Comparison of ENCODE assay signal across 8 cellular contexts in genomic region chr1:227357229-227358078, GRCh38. TPM values are rescaled to one million over a fixed set of nuclear protein-coding genes. Genes with fewer than 3 reads are reported as not detected.
DNase-seq lines count a peak whose midpoint lies in the region; ATAC-seq and TF ChIP-seq lines count a peak whose summit lies in the region.

No MANE protein-coding gene starts in this region.

- H3K4me1 ChIP-seq in iPS-18a (ENCODE audit: control insufficient read depth, low read depth, low read length) = peaks cover 27% of the 10 kb centered on the region
- no peaks in the 10 kb centered on the region for H3K4me1 ChIP-seq in CD4-positive, alpha-beta memory T cell (ENCODE audit: insufficient read depth, low read length)

- H3K27ac Mint-ChIP-seq in HFFc6 = peak overlapping the region; percentile 76
- H3K27ac Mint-ChIP-seq in activated naive CD8-positive, alpha-beta T cell treated with anti-CD3 and anti-CD28 coated beads, Interleukin-2, amount 50 U/mL, for 24 hours = no peak overlapping the region
- H3K27ac Mint-ChIP-seq in CD4-positive, alpha-beta memory T cell = no peak overlapping the region

- H3K27me3 ChIP-seq in iPS-18a (ENCODE audit: control insufficient read depth, insufficient read depth, low read length) = no peaks in the 10 kb centered on the region
- H3K27me3 ChIP-seq in CD4-positive, alpha-beta memory T cell (ENCODE audit: insufficient read depth, low read length) = no peaks in the 10 kb centered on the region

- TF ChIP-seq CTCF in HFFc6 (IDR thresholded peaks at IDR 0.05) = no peak

- peaks cover 2% of the 10 kb centered on the region for H3K27me3 Mint-ChIP-seq in HFFc6 (ENCODE audit: insufficient read depth)
- H3K27me3 Mint-ChIP-seq in activated naive CD8-positive, alpha-beta T cell treated with anti-CD3 and anti-CD28 coated beads, Interleukin-2, amount 50 U/mL, for 24 hours = peaks cover 14% of the 10 kb centered on the region
- peaks cover 9 to 12% of the 10 kb centered on the region in 2 donors for H3K27me3 Mint-ChIP-seq in CD4-positive, alpha-beta memory T cell

- peaks cover 35% of the 10 kb centered on the region for H3K4me1 Mint-ChIP-seq in HFFc6 (ENCODE audit: low read depth)
- no peaks in the 10 kb centered on the region for H3K4me1 Mint-ChIP-seq in activated naive CD8-positive, alpha-beta T cell treated with anti-CD3 and anti-CD28 coated beads, Interleukin-2, amount 50 U/mL, for 24 hours
- no peaks in the 10 kb centered on the region for H3K4me1 Mint-ChIP-seq in CD4-positive, alpha-beta memory T cell

- H3K4me3 ChIP-seq in iPS-18a (ENCODE audit: low read length) = peak overlapping the region; percentile 26
- H3K4me3 ChIP-seq in CD4-positive, alpha-beta memory T cell (ENCODE audit: low read length in 2 of 2) = no peak overlapping the region

- peak overlapping the region; percentile 58 for H3K27ac ChIP-seq in iPS-18a (ENCODE audit: low read length)
- no peak overlapping the region for H3K27ac ChIP-seq in CD4-positive, alpha-beta memory T cell (ENCODE audit: low read depth, low read length)

- H3K9ac ChIP-seq in iPS-18a (ENCODE audit: low read length) = peak overlapping the region; percentile 30

- peak overlapping the region; percentile 25 for H3K4me3 Mint-ChIP-seq in HFFc6
- H3K4me3 Mint-ChIP-seq in activated naive CD8-positive, alpha-beta T cell treated with anti-CD3 and anti-CD28 coated beads, Interleukin-2, amount 50 U/mL, for 24 hours = no peak overlapping the region
- no peak overlapping the region for H3K4me3 Mint-ChIP-seq in CD4-positive, alpha-beta memory T cell

- POLR2A ChIA-PET in CD4-positive, alpha-beta memory T cell (lab: Charles Lee; ENCODE audit: partially characterized antibody) = no interaction called here

- CTCF ChIA-PET in CD4-positive, alpha-beta memory T cell (lab: Charles Lee; ENCODE audit: partially characterized antibody) = no interaction called here

- intact Hi-C loops in CD4-positive, alpha-beta memory T cell (cut with micrococcal nuclease) = no loop called here

- no peak for ATAC-seq in activated naive CD8-positive, alpha-beta T cell treated with anti-CD3 and anti-CD28 coated beads, Interleukin-2, amount 50 U/mL, for 24 hours
- ATAC-seq in GM18511 (IDR thresholded peaks at IDR 0.05; ENCODE audit: unreplicated experiment) = no peak

- H3K9me3 ChIP-seq in iPS-18a (ENCODE audit: control insufficient read depth, low read depth, low read length) = no peaks in the 10 kb centered on the region
- no peaks in the 10 kb centered on the region for H3K9me3 ChIP-seq in CD4-positive, alpha-beta memory T cell (ENCODE audit: control insufficient read depth in 1 of 2, low read length in 2 of 2)

- no peaks in the 10 kb centered on the region for H3K36me3 Mint-ChIP-seq in HFFc6 (ENCODE audit: low read depth)
- no peaks in the 10 kb centered on the region for H3K36me3 Mint-ChIP-seq in activated naive CD8-positive, alpha-beta T cell treated with anti-CD3 and anti-CD28 coated beads, Interleukin-2, amount 50 U/mL, for 24 hours (ENCODE audit: low read depth)
- H3K36me3 Mint-ChIP-seq in CD4-positive, alpha-beta memory T cell = no peaks in the 10 kb centered on the region

- H3K36me3 ChIP-seq in iPS-18a (ENCODE audit: control insufficient read depth, low read depth, low read length) = no peaks in the 10 kb centered on the region
- H3K36me3 ChIP-seq in CD4-positive, alpha-beta memory T cell (ENCODE audit: insufficient read depth, low read length) = no peaks in the 10 kb centered on the region

- no peaks in the 10 kb centered on the region for H3K9me3 Mint-ChIP-seq in HFFc6
- H3K9me3 Mint-ChIP-seq in activated naive CD8-positive, alpha-beta T cell treated with anti-CD3 and anti-CD28 coated beads, Interleukin-2, amount 50 U/mL, for 24 hours = no peaks in the 10 kb centered on the region
- H3K9me3 Mint-ChIP-seq in CD4-positive, alpha-beta memory T cell = peaks cover 0 to 1% (median 0%) of the 10 kb centered on the region in 8 donors

- peak; percentile 86 for DNase-seq in HFFc6
- DNase-seq in astrocyte of the hippocampus (ENCODE audit: low read depth, low spot score) = peak; percentile 74
- peak; percentile 72 for DNase-seq in stromal cell of bone marrow (ENCODE audit: low read depth)
- DNase-seq in activated naive CD8-positive, alpha-beta T cell treated with anti-CD3 and anti-CD28 coated beads, Interleukin-2, amount 50 U/mL, for 24 hours = no peak
- DNase-seq in stimulated activated CD4-positive, alpha-beta T cell treated with anti-CD3 and anti-CD28 coated beads, Interleukin-2, amount 100 ng/mL, for 24 hours = no peak
- no peak for DNase-seq in CD4-positive, alpha-beta memory T cell

RNA-seq across cellular contexts. Expression of gene CDC42BPA, which starts 39.2 kb away (rescaled TPM):
- 10 to 100 TPM; 32.8 to 37.8 (median 35.8) TPM for total RNA-seq in HFFc6 (2021; fragmentation: NEBNext Ultra II Directional; extraction: Animal tissue kit (Norgen Biotek cat#: 25700))
- under 1 TPM; 0.49 to 0.72 TPM for total RNA-seq in CD4-positive, alpha-beta memory T cell
- polyA plus RNA-seq in CD4-positive, alpha-beta memory T cell = not detected

Comparison
In these comparisons a context has a peak if more than half of its experiments do, and no peak if none do; other contexts are left out.
1. DNase-seq: peak in HFFc6 (single experiment), astrocyte of the hippocampus (single experiment) and stromal cell of bone marrow (single experiment); none in activated naive CD8-positive, alpha-beta T cell treated with anti-CD3 and anti-CD28 coated beads, Interleukin-2, amount 50 U/mL, for 24 hours (single experiment), stimulated activated CD4-positive, alpha-beta T cell treated with anti-CD3 and anti-CD28 coated beads, Interleukin-2, amount 100 ng/mL, for 24 hours (0 of 2) and CD4-positive, alpha-beta memory T cell (0 of 5).
2. RNA of gene CDC42BPA, which starts 39.2 kb away (total RNA-seq): 32.8 to 37.8 TPM in HFFc6; 0.49 to 0.72 TPM in CD4-positive, alpha-beta memory T cell; every median in the first group is over 10 times any median in the second.